In the genomic region with DNA sequence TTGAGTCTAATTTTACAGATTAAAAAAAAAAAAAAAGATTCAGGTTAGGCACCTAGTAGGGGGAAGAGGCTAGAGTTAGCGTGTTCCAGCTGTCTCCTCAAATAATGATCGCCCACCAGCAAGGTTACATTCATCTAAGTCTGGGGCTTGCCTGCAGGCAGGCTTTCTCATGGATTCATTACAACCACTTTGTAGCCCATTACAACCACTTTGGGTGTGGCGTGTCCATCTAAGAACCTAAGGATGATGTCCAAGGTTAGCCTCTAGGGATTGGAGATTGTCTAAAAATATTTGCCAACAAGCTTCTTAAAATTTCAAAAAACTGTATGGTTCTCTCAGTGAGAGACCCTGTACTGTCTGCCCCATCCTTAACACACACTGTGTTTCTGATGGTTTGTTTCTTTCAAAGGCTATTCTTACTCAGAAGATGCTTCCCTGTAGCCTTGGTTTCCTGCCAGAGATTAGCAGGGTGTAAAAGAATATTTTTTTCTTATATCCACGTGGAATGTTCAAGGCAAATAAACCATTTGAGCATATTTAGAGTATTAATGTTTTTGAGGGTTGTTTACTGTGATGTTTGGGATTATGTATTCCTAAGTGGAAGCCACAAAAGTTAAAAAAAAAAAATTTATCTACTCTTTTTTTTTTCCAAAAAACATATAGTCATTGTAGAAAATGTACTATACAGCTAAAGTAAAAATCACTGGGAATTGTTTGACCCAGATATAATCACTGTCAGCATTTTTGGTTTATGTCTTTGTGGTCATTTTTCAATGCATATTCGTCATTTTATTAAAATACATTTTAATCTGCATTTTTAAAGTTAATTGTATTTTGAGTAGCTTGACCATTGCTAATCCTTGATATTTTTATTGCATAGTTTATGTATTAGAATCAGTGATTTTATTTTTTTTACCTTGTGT, we compare ENCODE assay signal across 7 cellular contexts. TPM values are rescaled to one million over a fixed set of nuclear protein-coding genes. Genes with fewer than 3 reads are reported as not detected.
DNase-seq lines count a peak whose midpoint lies in the region; ATAC-seq and TF ChIP-seq lines count a peak whose summit lies in the region.

No MANE protein-coding gene starts in this region.

- no peaks in the 10 kb centered on the region for H3K9me2 ChIP-seq in HCT116 (ENCODE audit: insufficient read depth)

- DNase-seq in HCT116 (ENCODE audit: low read depth, low spot score) (no peak), SJCRH30 (peak; percentile 28 to 53), fibroblast of mammary gland (ENCODE audit: low read depth) (peak; percentile 50), gastrocnemius medialis (no peak), omental fat pad (ENCODE audit: low spot score) (no peak)

- H3K79me2 ChIP-seq in HCT116 (ENCODE audit: insufficient read depth, low read length), result peaks cover 62% of the 10 kb centered on the region

- BruUV-seq in HCT116 (replicated peaks; lab: Mats Ljungman, UMichigan), result TSS peak; percentile 43

- TF ChIP-seq POLR2A in HCT116 (IDR thresholded peaks at IDR 0.05; ENCODE audit: borderline replicate concordance, extremely low read depth, insufficient read depth, insufficient read length), result no peak
- TF ChIP-seq POLR2A in gastrocnemius medialis (IDR thresholded peaks at IDR 0.05), result no peak
- TF ChIP-seq POLR2A in GM18505 (IDR thresholded peaks at IDR 0.05; ENCODE audit: borderline replicate concordance, extremely low read depth, insufficient read depth, insufficient read length), result no peak

- peak overlapping the region; percentile 94 for H3K9ac ChIP-seq in HCT116 (ENCODE audit: low read length)

- no peaks in the 10 kb centered on the region for H3K27me3 ChIP-seq in HCT116 (ENCODE audit: insufficient read depth, low read length)
- no peaks in the 10 kb centered on the region for H3K27me3 ChIP-seq in SJCRH30
- H3K27me3 ChIP-seq in gastrocnemius medialis, result no peaks in the 10 kb centered on the region

- H3K36me3 ChIP-seq in HCT116 (ENCODE audit: control insufficient read depth in 1 of 2, insufficient read depth in 2 of 2, low read length in 2 of 2), result peaks cover 0 to 4% of the 10 kb centered on the region in 2 experiments; a peak in 1 of 4 replicates
- H3K36me3 ChIP-seq in SJCRH30, result 0 out of 2 replicates have a peak, but pooled peaks cover 6% of the 10 kb centered on the region
- peaks cover 0 to 4% of the 10 kb centered on the region in 2 donors for H3K36me3 ChIP-seq in gastrocnemius medialis

- H4K20me1 ChIP-seq in HCT116 (ENCODE audit: insufficient read depth), result no peaks in the 10 kb centered on the region

- H3K27ac ChIP-seq in HCT116 (ENCODE audit: low read depth, low read length) (peak overlapping the region; percentile 93; the same call in 1 of the 2 replicates), SJCRH30 (peak overlapping the region; percentile 37), gastrocnemius medialis (peak overlapping the region; percentile 92 to 98 (median 94))

- ATAC-seq in HCT116, result no peak
- ATAC-seq in gastrocnemius medialis, result no peak
- no peak for ATAC-seq in GM18505 (IDR thresholded peaks at IDR 0.05; ENCODE audit: unreplicated experiment)
- ATAC-seq in GM18517 (IDR thresholded peaks at IDR 0.05; ENCODE audit: unreplicated experiment), result no peak
- no peak for ATAC-seq in omental fat pad (ENCODE audit: low FRiP score)

- RAD21 ChIA-PET in HCT116 (lab: Charles Lee; ENCODE audit: low non-redundant PET in 1 of 2, low total read pairs in 2 of 2, uncharacterized antibody in 2 of 2, unreplicated experiment in 2 of 2), result no interaction called here

- H3K4me3 ChIP-seq in HCT116 (replicated peaks in 1 of 2; ENCODE audit: low read depth in 1 of 2, low read length in 2 of 2), result peak overlapping the region; percentile 63 to 95
- H3K4me3 ChIP-seq in SJCRH30, result peak overlapping the region; percentile 95
- H3K4me3 ChIP-seq in fibroblast of mammary gland (ENCODE audit: control insufficient read depth, low read depth, low read length), result peak overlapping the region; percentile 95
- peak overlapping the region; percentile 80 to 99 (median 94) for H3K4me3 ChIP-seq in gastrocnemius medialis

- intact Hi-C loops in HCT116 (cut with micrococcal nuclease), result no loop called here
- intact Hi-C loops in gastrocnemius medialis (cut with DNase I; ENCODE audit: low total_unique reads), result loop anchor here (5.0 to 10.0 kb wide), 2 partner anchors 154 to 549 kb away; no protein-coding TSS in a partner anchor

- CTCF ChIA-PET in HCT116 (lab: Charles Lee), result interaction anchor here (1.0 to 1.2 kb wide), 3 partner anchors 130 to 559 kb away, joined by 3 to 4 read pairs (median 3); no protein-coding TSS in a partner anchor

- H3K4me1 ChIP-seq in HCT116 (ENCODE audit: control insufficient read depth in 1 of 2, insufficient read depth in 2 of 2, low read length in 2 of 2), result peaks cover 24 to 44% of the 10 kb centered on the region in 2 experiments; a peak in 3 of 4 replicates
- H3K4me1 ChIP-seq in SJCRH30, result peaks cover 18% of the 10 kb centered on the region
- peaks cover 44 to 46% of the 10 kb centered on the region in 2 donors for H3K4me1 ChIP-seq in gastrocnemius medialis

- H3K4me2 ChIP-seq in HCT116 (ENCODE audit: low read length), result peak overlapping the region; percentile 83

- no peak for TF ChIP-seq RAD21 in HCT116 (IDR thresholded peaks at IDR 0.05; ENCODE audit: low read depth)

- in situ Hi-C loops in gastrocnemius medialis (cut with MboI; ENCODE audit: low sequenced_read_pairs in 4 of 4), result loop anchor here in 3 of 4 donors (10.0 to 25.0 kb wide), 3 partner anchors 129 to 349 kb away; a partner anchor contains a TSS

- H2AFZ ChIP-seq in HCT116 (ENCODE audit: low read depth, low read length, poor library complexity, severe bottlenecking), result no peak overlapping the region

- H3K9me3 ChIP-seq in HCT116 (ENCODE audit: control insufficient read depth in 1 of 2, insufficient read depth in 1 of 2, low read depth in 1 of 2, low read length in 2 of 2) (no peaks in the 10 kb centered on the region), SJCRH30 (replicated peaks) (no peaks in the 10 kb centered on the region), gastrocnemius medialis (no peaks in the 10 kb centered on the region)

- TF ChIP-seq CTCF in HCT116 (IDR thresholded peaks at IDR 0.05 in 2 of 3, conservative IDR thresholded peaks at IDR 0.05 in 1 of 3; ENCODE audit: borderline replicate concordance in 1 of 3, insufficient read depth in 1 of 3, low read depth in 2 of 3, low read length in 2 of 3), result no peak
- TF ChIP-seq CTCF in fibroblast of mammary gland (conservative IDR thresholded peaks at IDR 0.05; ENCODE audit: control insufficient read depth, insufficient read depth, low read depth, low read length), result no peak
- no peak for TF ChIP-seq CTCF in gastrocnemius medialis (IDR thresholded peaks at IDR 0.05 in 4 of 5, conservative IDR thresholded peaks at IDR 0.05 in 1 of 5)
- TF ChIP-seq CTCF in omental fat pad (IDR thresholded peaks at IDR 0.05), result no peak

- POLR2A ChIA-PET in HCT116 (lab: Charles Lee), result interaction anchor here (0.7 to 1.0 kb wide), 2 partner anchors 130 to 351 kb away, joined by 3 to 5 read pairs; no protein-coding TSS in a partner anchor

TF ChIP-seq in HCT116, 20 proteins besides CTCF, POLR2A, EP300 and RAD21:
- TF ChIP-seq ELF1 (IDR thresholded peaks at IDR 0.05; ENCODE audit: borderline replicate concordance, low read depth), result no peak
- no peak for TF ChIP-seq EGR1 (IDR thresholded peaks at IDR 0.05; ENCODE audit: low read depth)
- TF ChIP-seq CBX3 (IDR thresholded peaks at IDR 0.05; ENCODE audit: low read depth), result no peak
- no peak for TF ChIP-seq ZNF274 (IDR thresholded peaks at IDR 0.05; ENCODE audit: low read depth, low read length)
- TF ChIP-seq EZH2 (IDR thresholded peaks at IDR 0.05), result no peak
- no peak for TF ChIP-seq JUND (IDR thresholded peaks at IDR 0.05)
- TF ChIP-seq, protein P1, sequence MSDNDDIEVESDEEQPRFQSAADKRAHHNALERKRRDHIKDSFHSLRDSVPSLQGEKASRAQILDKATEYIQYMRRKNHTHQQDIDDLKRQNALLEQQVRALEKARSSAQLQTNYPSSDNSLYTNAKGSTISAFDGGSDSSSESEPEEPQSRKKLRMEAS (IDR thresholded peaks at IDR 0.05), result no peak
- no peak for TF ChIP-seq YY1 (IDR thresholded peaks at IDR 0.05; ENCODE audit: extremely low read depth, insufficient replicate concordance, low read depth, low read length)
- no peak for TF ChIP-seq EZH2phosphoT487 (IDR thresholded peaks at IDR 0.05; ENCODE audit: borderline replicate concordance)

RNA-seq across cellular contexts. Expression of a gene that starts 1.7 kb away (rescaled TPM):
- total RNA-seq in HCT116 (2021; ENCODE audit: unreplicated experiment) (361 TPM), gastrocnemius medialis (100 to 1,000 TPM; 486 to 737 (median 718) TPM), omental fat pad (100 to 1,000 TPM; 440 to 541 (median 495) TPM)
- polyA plus RNA-seq in HCT116 (2012), result 307 and 340 TPM in 2 replicates
- total RNA-seq in SJCRH30 (2014; rRNA removed; shearing (Covaris generic)), result 279 and 298 TPM in 2 replicates

Comparison
In these comparisons a context has a peak if more than half of its experiments do, and no peak if none do; other contexts are left out.
1. DNase-seq: peak in SJCRH30 (2 of 2) and fibroblast of mammary gland (single experiment); none in HCT116 (single experiment), gastrocnemius medialis (0 of 2) and omental fat pad (single experiment).
2. H3K27ac ChIP-seq: peak in every context shown above with its lines; median percentile 94 in gastrocnemius medialis; 93 in HCT116; 37 in SJCRH30.
3. Peak in every context shown above with its lines, with median percentiles within 50 percentile points of each other: H3K4me3 ChIP-seq.